8 cellular contexts compared by ENCODE assay signal in the genomic region with DNA sequence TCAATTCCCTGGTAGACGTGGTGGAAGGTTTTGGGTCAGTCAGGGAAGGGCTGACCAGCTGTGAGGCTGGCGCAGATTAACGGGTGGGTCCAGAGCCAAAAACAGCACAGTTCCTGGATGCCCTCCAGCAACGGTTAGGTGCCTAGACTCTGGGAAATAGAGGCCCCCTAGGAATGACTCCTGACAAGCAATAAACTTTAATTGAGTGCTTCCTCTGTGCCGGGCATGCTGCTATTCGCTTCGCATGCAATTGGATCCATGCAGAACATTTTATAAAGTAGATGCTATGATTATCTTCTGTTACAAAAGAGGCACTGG. TPM values are rescaled to one million over a fixed set of nuclear protein-coding genes. Genes with fewer than 3 reads are reported as not detected.
DNase-seq lines count a peak whose midpoint lies in the region; ATAC-seq and TF ChIP-seq lines count a peak whose summit lies in the region.

No MANE protein-coding gene starts in this region.

- CTCF ChIA-PET in activated B cell treated with CpG ODN at 0.5 μM for 24 hours (lab: Charles Lee): no interaction called here

- no peaks in the 10 kb centered on the region for H3K27me3 Mint-ChIP-seq in activated B cell treated with CpG ODN at 0.5 μM for 24 hours

- no peaks in the 10 kb centered on the region for H3K9me3 Mint-ChIP-seq in activated B cell treated with CpG ODN at 0.5 μM for 24 hours

- POLR2A ChIA-PET in activated B cell treated with CpG ODN at 0.5 μM for 24 hours (lab: Charles Lee): no interaction called here

- DNase-seq in AG08396 (ENCODE audit: low spot score) (peak; percentile 29), HFF-Myc (ENCODE audit: extremely low read depth, low read depth) (no peak), activated B cell treated with CpG ODN at 0.5 μM for 24 hours (no peak), Right ventricle myocardium superior (peak; percentile 57), pulmonary artery endothelial cell (ENCODE audit: low read depth, low spot score) (peak; percentile 5), middle frontal gyrus (ENCODE audit: extremely low spot score, low spot score) (no peak), NCI-H2107 (lab: John Stamatoyannopoulos, UW) (no peak)

- intact Hi-C loops in activated B cell treated with CpG ODN at 0.5 μM for 24 hours (cut with micrococcal nuclease): no loop called here
- intact Hi-C loops in Right ventricle myocardium superior (cut with DNase I): no loop called here

- H3K4me1 Mint-ChIP-seq in activated B cell treated with CpG ODN at 0.5 μM for 24 hours: peaks cover 38% of the 10 kb centered on the region

- ATAC-seq in activated B cell treated with CpG ODN at 0.5 μM for 24 hours (ENCODE audit: low read depth) (no peak), Right ventricle myocardium superior (ENCODE audit: poor library complexity) (peak; percentile 50), GM21786 (IDR thresholded peaks at IDR 0.05; ENCODE audit: unreplicated experiment) (no peak)

- H3K36me3 Mint-ChIP-seq in activated B cell treated with CpG ODN at 0.5 μM for 24 hours (ENCODE audit: low read depth): peaks cover 31% of the 10 kb centered on the region

- peak overlapping the region; percentile 24 for H3K27ac Mint-ChIP-seq in activated B cell treated with CpG ODN at 0.5 μM for 24 hours

- peak overlapping the region; percentile 73 for H3K4me3 Mint-ChIP-seq in activated B cell treated with CpG ODN at 0.5 μM for 24 hours

- peak overlapping the region; percentile 62 for H3K4me3 ChIP-seq in HFF-Myc (replicated peaks; ENCODE audit: low read depth, low read length)

- TF ChIP-seq CTCF in HFF-Myc (IDR thresholded peaks at IDR 0.05; ENCODE audit: low read depth, low read length, missing control alignments): no peak
- no peak for TF ChIP-seq CTCF in activated B cell treated with CpG ODN at 0.5 μM for 24 hours (IDR thresholded peaks at IDR 0.05)

RNA-seq across cellular contexts. Expression of a gene that starts 0.7 kb away (rescaled TPM):
- total RNA-seq in activated B cell treated with CpG ODN at 0.5 μM for 24 hours (2.6 and 2.7 TPM in 2 replicates), Right ventricle myocardium superior (4.8 TPM), pulmonary artery endothelial cell (6.3 and 9.1 TPM in 2 replicates)

RNA-seq across cellular contexts. Expression of a gene that starts 1.4 kb away (rescaled TPM):
- total RNA-seq in activated B cell treated with CpG ODN at 0.5 μM for 24 hours (9.5 and 11.0 TPM in 2 replicates), Right ventricle myocardium superior (3.6 TPM), pulmonary artery endothelial cell (5.5 and 6.8 TPM in 2 replicates)

RNA-seq across cellular contexts. Expression of a gene that starts 36.0 kb away (rescaled TPM):
- total RNA-seq in activated B cell treated with CpG ODN at 0.5 μM for 24 hours (not detected in 2 replicates), Right ventricle myocardium superior (not detected), pulmonary artery endothelial cell (not detected in 2 replicates)

Comparison
In these comparisons a context has a peak if more than half of its experiments do, and no peak if none do; other contexts are left out.
1. DNase-seq: peak in AG08396 (single experiment), Right ventricle myocardium superior (single experiment) and pulmonary artery endothelial cell (single experiment); none in HFF-Myc (single experiment), activated B cell treated with CpG ODN at 0.5 μM for 24 hours (single experiment), middle frontal gyrus (single experiment) and NCI-H2107 (single experiment).